8 cellular contexts compared by ENCODE assay signal in the genomic region with DNA sequence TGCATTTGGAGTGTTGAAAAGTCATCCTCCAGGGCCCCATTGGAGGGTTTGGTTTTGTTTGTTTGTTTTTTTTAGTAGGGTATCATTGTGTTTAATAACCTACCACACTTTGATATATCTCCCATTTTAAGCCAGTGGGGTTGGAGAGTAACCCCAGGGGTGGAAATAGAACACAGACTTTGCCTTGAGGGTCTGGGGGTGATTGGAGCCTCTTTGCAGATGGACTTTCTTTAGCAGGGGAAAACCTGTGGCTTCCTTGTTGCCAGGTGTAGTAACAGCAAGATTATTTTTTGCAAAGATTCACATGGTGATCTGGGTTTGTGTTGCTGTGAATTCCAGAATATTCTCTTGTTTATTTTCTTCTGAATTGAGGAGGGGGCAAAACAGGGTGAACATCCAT. TPM values are rescaled to one million over a fixed set of nuclear protein-coding genes. Genes with fewer than 3 reads are reported as not detected.
DNase-seq lines count a peak whose midpoint lies in the region; ATAC-seq, FAIRE-seq and TF ChIP-seq lines count a peak whose summit lies in the region.

No MANE protein-coding gene starts in this region.

- CTCF ChIA-PET in mammary epithelial cell (lab: Charles Lee; ENCODE audit: low non-redundant PET): no interaction called here

- no peak for FAIRE-seq in urothelium cell line (lab: Jason Lieb, UNC)

- peak overlapping the region; percentile 86 for H3K9ac ChIP-seq in HUES48 (ENCODE audit: low read depth, low read length)
- peak overlapping the region; percentile 93 for H3K9ac ChIP-seq in mammary epithelial cell (ENCODE audit: insufficient read depth, low read length)
- peak overlapping the region; percentile 70 for H3K9ac ChIP-seq in mucosa of stomach (ENCODE audit: low read length)

- intact Hi-C loops in mammary epithelial cell (cut with micrococcal nuclease): loop anchor here (1.0 to 5.0 kb wide), 3 partner anchors 62 to 76 kb away; a partner anchor contains a TSS

- H3K27ac ChIP-seq in 22Rv1 (peak overlapping the region; percentile 54), HUES48 (ENCODE audit: low read depth, low read length) (peak overlapping the region; percentile 54), mammary epithelial cell (ENCODE audit: insufficient read depth, low read depth, low read length) (peak overlapping the region; percentile 87)

- no peak overlapping the region for H2AFZ ChIP-seq in mammary epithelial cell (ENCODE audit: low read depth, low read length)

- H3K79me2 ChIP-seq in mammary epithelial cell (ENCODE audit: insufficient read depth, low read length): peaks cover 64% of the 10 kb centered on the region

- ATAC-seq in HG02870 (IDR thresholded peaks at IDR 0.05; ENCODE audit: unreplicated experiment) (no peak), HG03521 (IDR thresholded peaks at IDR 0.05; ENCODE audit: unreplicated experiment) (no peak)

- TF ChIP-seq CTCF in 22Rv1 (IDR thresholded peaks at IDR 0.05) (no peak), mammary epithelial cell (conservative IDR thresholded peaks at IDR 0.05 in 1 of 2, IDR thresholded peaks at IDR 0.05 in 1 of 2; ENCODE audit: extremely low read depth in 1 of 2, insufficient read depth in 1 of 2, low read depth in 1 of 2, low read length in 2 of 2) (no peak), GM10266 (IDR thresholded peaks at IDR 0.05; ENCODE audit: control insufficient read depth, insufficient read depth, low read depth, missing control alignments) (no peak)

- H3K9me3 ChIP-seq in HUES48 (ENCODE audit: control insufficient read depth, insufficient read depth, low read length) (no peaks in the 10 kb centered on the region), mammary epithelial cell (replicated peaks; ENCODE audit: insufficient read depth, low read length) (no peaks in the 10 kb centered on the region), mucosa of stomach (ENCODE audit: control insufficient read depth, low read length) (no peaks in the 10 kb centered on the region)

- H3K4me1 ChIP-seq in HUES48 (ENCODE audit: control insufficient read depth, insufficient read depth, low read length): peaks cover 8% of the 10 kb centered on the region; the same call in 1 of the 2 replicates
- H3K4me1 ChIP-seq in mammary epithelial cell (ENCODE audit: insufficient read depth, low read length): peaks cover 23% of the 10 kb centered on the region
- H3K4me1 ChIP-seq in mucosa of stomach (ENCODE audit: control insufficient read depth, insufficient read depth, low read length): peaks cover 29% of the 10 kb centered on the region

- dilution Hi-C loops in mammary epithelial cell (cut with HindIII; ENCODE audit: low sequenced_read_pairs): no loop called here

- peak overlapping the region; percentile 87 for H3K4me2 ChIP-seq in mammary epithelial cell (ENCODE audit: insufficient read depth, low read depth, low read length)

- H4K20me1 ChIP-seq in mammary epithelial cell (ENCODE audit: insufficient read depth, low read length): no peaks in the 10 kb centered on the region

- no peak for DNase-seq in mammary epithelial cell
- no peak for DNase-seq in urothelium cell line (ENCODE audit: low spot score)
- no peak for DNase-seq in GM10266 (ENCODE audit: extremely low spot score)

- H3K27me3 ChIP-seq in HUES48 (ENCODE audit: control insufficient read depth, insufficient read depth, low read length) (no peaks in the 10 kb centered on the region), mammary epithelial cell (ENCODE audit: insufficient read depth, low read length) (no peaks in the 10 kb centered on the region), mucosa of stomach (ENCODE audit: control insufficient read depth, insufficient read depth, low read length) (no peaks in the 10 kb centered on the region)

- H3K4me3 ChIP-seq in HUES48 (ENCODE audit: low read depth, low read length): peak overlapping the region; percentile 95
- H3K4me3 ChIP-seq in mammary epithelial cell (replicated peaks in 1 of 3; ENCODE audit: insufficient read depth in 1 of 3, low read depth in 2 of 3, low read length in 3 of 3): peak overlapping the region; percentile 71 to 90 (median 79)
- peak overlapping the region; percentile 60 for H3K4me3 ChIP-seq in mucosa of stomach (ENCODE audit: low read length)

- in situ Hi-C loops in mammary epithelial cell (cut with MboI; ENCODE audit: low sequenced_read_pairs in 2 of 2): no loop called here

- BruUV-seq in mammary epithelial cell (replicated peaks; lab: Mats Ljungman, UMichigan): no TSS peak

- H3K36me3 ChIP-seq in HUES48 (ENCODE audit: control insufficient read depth, insufficient read depth, low read length) (no peaks in the 10 kb centered on the region), mammary epithelial cell (ENCODE audit: insufficient read depth, low read length) (no peaks in the 10 kb centered on the region), mucosa of stomach (ENCODE audit: control insufficient read depth, insufficient read depth, low read length) (no peaks in the 10 kb centered on the region)

RNA-seq across cellular contexts. Expression of a gene that starts 1.5 kb away (rescaled TPM):
- total RNA-seq in mammary epithelial cell: 10 to 100 TPM; 45.5 to 47.2 TPM
- 25.3 TPM for polyA plus RNA-seq in mammary epithelial cell
- polyA minus RNA-seq in mammary epithelial cell: 137 TPM
